Comparison of ENCODE assay signal across 9 cellular contexts in the genomic region with DNA sequence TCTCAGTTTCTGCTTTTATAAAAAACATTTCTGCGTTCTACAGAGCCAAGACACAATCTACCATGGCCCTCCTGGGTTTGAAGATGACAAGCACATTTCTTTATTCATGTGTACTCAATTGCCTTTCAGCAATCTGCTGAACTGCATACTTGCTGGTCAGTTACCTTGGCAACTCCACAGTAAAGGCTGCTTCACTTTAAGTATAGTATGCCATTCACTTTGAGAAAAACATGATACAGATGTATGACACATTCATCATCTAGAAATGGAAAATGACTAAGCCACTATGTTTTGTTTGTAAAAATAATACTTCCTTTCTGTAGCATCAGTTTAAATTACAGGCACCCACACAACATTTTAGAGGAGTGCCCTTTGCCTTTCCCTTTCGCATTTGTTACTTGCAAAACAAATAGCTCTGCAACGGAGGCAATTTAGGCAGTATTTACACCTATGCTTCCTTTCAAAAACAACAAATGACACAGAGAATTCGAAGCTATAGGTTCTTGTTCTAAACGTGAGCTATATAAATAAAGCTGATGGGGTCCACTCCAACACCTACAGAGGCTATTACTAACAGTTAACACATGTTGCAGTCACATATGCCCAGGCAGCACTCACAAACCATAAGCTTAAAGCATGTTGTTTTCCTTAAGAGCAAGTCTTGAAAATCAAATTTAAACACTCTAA. TPM values are rescaled to one million over a fixed set of nuclear protein-coding genes. Genes with fewer than 3 reads are reported as not detected.
DNase-seq lines count a peak whose midpoint lies in the region; ATAC-seq and TF ChIP-seq lines count a peak whose summit lies in the region.
"Had no signal": no experiment of that assay in that cellular context is flagged by ENCODE, and none has a peak within 500 bp of the region (broad histone marks: within the 10 kb centered on the region; RNA-seq: fewer than 3 reads in every experiment).

No MANE protein-coding gene starts in this region.

- no peak for DNase-seq in WTC11 (ENCODE audit: low spot score)
- DNase-seq in mesothelial cell of epicardium (ENCODE audit: low spot score in 2 of 2, unreplicated experiment in 2 of 2) = no peak
- no peak for DNase-seq in cerebellar nuclear complex (lab: John Stamatoyannopoulos, UW)
- no peak for DNase-seq in UCSD-AML1 (lab: John Stamatoyannopoulos, UW; ENCODE audit: unreplicated experiment)
- no peak for DNase-seq in esophagus squamous epithelium (lab: John Stamatoyannopoulos, UW)
- DNase-seq: activated CD4-positive, CD25-positive, alpha-beta regulatory T cell treated with anti-CD3 and anti-CD28 coated beads, Interleukin-2, amount 50 U/mL, for 72 hours had no signal

- H3K9me3 Mint-ChIP-seq in WTC11 = no peaks in the 10 kb centered on the region
- H3K9me3 Mint-ChIP-seq in mesothelial cell of epicardium = no peaks in the 10 kb centered on the region

- TF ChIP-seq CTCF in WTC11 (IDR thresholded peaks at IDR 0.05) (no peak), mesothelial cell of epicardium (IDR thresholded peaks at IDR 0.05; ENCODE audit: unreplicated experiment) (no peak), esophagus squamous epithelium (IDR thresholded peaks at IDR 0.05) (no peak)

- no peak overlapping the region for H3K4me3 ChIP-seq in esophagus squamous epithelium

- intact Hi-C loops in esophagus squamous epithelium (cut with DNase I) = no loop called here

- WGBS in esophagus squamous epithelium, 2 donors = 40 to 51% methylated on average over 5 of the region's 5 CpGs

- H3K4me1 ChIP-seq in esophagus squamous epithelium = no peaks in the 10 kb centered on the region

- TF ChIP-seq POLR2A in GM18505 (IDR thresholded peaks at IDR 0.05; ENCODE audit: borderline replicate concordance, extremely low read depth, insufficient read depth, insufficient read length) (no peak), esophagus squamous epithelium (IDR thresholded peaks at IDR 0.05) (no peak)

- peak overlapping the region; percentile 21 for H3K27ac Mint-ChIP-seq in WTC11
- H3K27ac Mint-ChIP-seq in mesothelial cell of epicardium = peak overlapping the region; percentile 14

- CTCF ChIA-PET in WTC11 (lab: Charles Lee) = no interaction called here

- no peak overlapping the region for H3K4me3 Mint-ChIP-seq in WTC11
- no peak overlapping the region for H3K4me3 Mint-ChIP-seq in mesothelial cell of epicardium

- H3K36me3 Mint-ChIP-seq in WTC11 = no peaks in the 10 kb centered on the region
- H3K36me3 Mint-ChIP-seq in mesothelial cell of epicardium = peaks cover 1% of the 10 kb centered on the region

- H3K9me3 ChIP-seq in esophagus squamous epithelium = no peaks in the 10 kb centered on the region

- no peak overlapping the region for H3K27ac ChIP-seq in esophagus squamous epithelium

- peaks cover 0 to 5% (median 0%) of the 10 kb centered on the region in 4 donors for H3K27me3 ChIP-seq in esophagus squamous epithelium

- H3K27me3 Mint-ChIP-seq in WTC11 (ENCODE audit: low read depth) (no peaks in the 10 kb centered on the region), mesothelial cell of epicardium (ENCODE audit: low read depth) (no peaks in the 10 kb centered on the region)

- POLR2A ChIA-PET in WTC11 (lab: Charles Lee) = no interaction called here

- peaks cover 30% of the 10 kb centered on the region for H3K4me1 Mint-ChIP-seq in WTC11
- H3K4me1 Mint-ChIP-seq in mesothelial cell of epicardium = peaks cover 51% of the 10 kb centered on the region

- ATAC-seq in GM18505 (IDR thresholded peaks at IDR 0.05; ENCODE audit: unreplicated experiment) (peak; percentile 64), HG03342 (IDR thresholded peaks at IDR 0.05; ENCODE audit: unreplicated experiment) (peak; percentile 76), WTC11 (peak; percentile 41), esophagus mucosa (no peak)

- no peaks in the 10 kb centered on the region for H3K36me3 ChIP-seq in esophagus squamous epithelium

TF ChIP-seq in WTC11, 78 proteins besides CTCF, POLR2A, EP300 and RAD21:
- TF ChIP-seq ZNF396 (CRISPR knock-in tag; IDR thresholded peaks at IDR 0.05; ENCODE audit: borderline replicate concordance) = no peak
- TF ChIP-seq, protein P1, sequence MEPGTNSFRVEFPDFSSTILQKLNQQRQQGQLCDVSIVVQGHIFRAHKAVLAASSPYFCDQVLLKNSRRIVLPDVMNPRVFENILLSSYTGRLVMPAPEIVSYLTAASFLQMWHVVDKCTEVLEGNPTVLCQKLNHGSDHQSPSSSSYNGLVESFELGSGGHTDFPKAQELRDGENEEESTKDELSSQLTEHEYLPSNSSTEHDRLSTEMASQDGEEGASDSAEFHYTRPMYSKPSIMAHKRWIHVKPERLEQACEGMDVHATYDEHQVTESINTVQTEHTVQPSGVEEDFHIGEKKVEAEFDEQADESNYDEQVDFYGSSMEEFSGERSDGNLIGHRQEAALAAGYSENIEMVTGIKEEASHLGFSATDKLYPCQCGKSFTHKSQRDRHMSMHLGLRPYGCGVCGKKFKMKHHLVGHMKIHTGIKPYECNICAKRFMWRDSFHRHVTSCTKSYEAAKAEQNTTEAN (CRISPR knock-in tag; IDR thresholded peaks at IDR 0.05) = no peak
- TF ChIP-seq RELA (CRISPR knock-in tag; IDR thresholded peaks at IDR 0.05; ENCODE audit: borderline replicate concordance) = no peak
- TF ChIP-seq SP1 (CRISPR knock-in tag; conservative IDR thresholded peaks at IDR 0.05) = no peak
- TF ChIP-seq ZNF232 (CRISPR knock-in tag; IDR thresholded peaks at IDR 0.05) = no peak
- TF ChIP-seq TP53 (CRISPR knock-in tag; IDR thresholded peaks at IDR 0.05) = no peak
- no peak for TF ChIP-seq TCF7 (CRISPR knock-in tag; IDR thresholded peaks at IDR 0.05; ENCODE audit: low read depth)
- TF ChIP-seq SMAD4 (CRISPR knock-in tag; IDR thresholded peaks at IDR 0.05) = no peak
- no peak for TF ChIP-seq E2F1 (CRISPR knock-in tag; IDR thresholded peaks at IDR 0.05)
- no peak for TF ChIP-seq ZNF121 (CRISPR knock-in tag; IDR thresholded peaks at IDR 0.05)

RNA-seq across cellular contexts. Expression of gene SGCE, which starts 23.5 kb away (rescaled TPM):
- total RNA-seq in WTC11 (2021) (19.0 to 25.3 TPM (median 24.2 TPM) in 3 replicates), mesothelial cell of epicardium (50.4 to 59.3 TPM (median 51.3 TPM) in 3 replicates), esophagus mucosa (1.2 TPM), esophagus squamous epithelium (10 to 100 TPM in 2 of 4 donors, 1 to 10 TPM in 1, under 1 TPM in 1; 0.38 to 44.8 (median 13.2) TPM)
